Comparison of ENCODE assay signal across 8 cellular contexts in genomic region chr7:66921918-66922486, GRCh38. TPM values are rescaled to one million over a fixed set of nuclear protein-coding genes. Genes with fewer than 3 reads are reported as not detected.
DNase-seq lines count a peak whose midpoint lies in the region; ATAC-seq and TF ChIP-seq lines count a peak whose summit lies in the region.

No MANE protein-coding gene starts in this region.

- H3K4me2 ChIP-seq in OCI-LY1 (ENCODE audit: low read length): peak overlapping the region; percentile 86

- H3K36me3 ChIP-seq in H7 (replicated peaks; ENCODE audit: control insufficient read depth, insufficient read depth, low read length) (peaks cover 2% of the 10 kb centered on the region), OCI-LY1 (ENCODE audit: insufficient read depth, low read length) (peaks cover 25% of the 10 kb centered on the region), adipocyte (ENCODE audit: control insufficient read depth, insufficient read depth, low read length, severe bottlenecking) (no peaks in the 10 kb centered on the region)

- H3F3A ChIP-seq in OCI-LY1 (ENCODE audit: insufficient read depth, low read length): no peaks in the 10 kb centered on the region

- H3K9ac ChIP-seq in OCI-LY1 (ENCODE audit: low read length) (peak overlapping the region; percentile 96), adipocyte (ENCODE audit: low read length) (peak overlapping the region; percentile 97)

- no peak for ATAC-seq in stimulated activated naive CD8-positive, alpha-beta T cell treated with anti-CD3 and anti-CD28 coated beads, Interleukin-15, Interleukin-2, amounts not matched to agents 100 U/mL and 50 U/mL, for 24 hours
- ATAC-seq in sciatic nerve: no peak

- no peaks in the 10 kb centered on the region for H3K27me3 ChIP-seq in H7 (ENCODE audit: control insufficient read depth, insufficient read depth, low read length)
- H3K27me3 ChIP-seq in OCI-LY1 (ENCODE audit: insufficient read depth, low read length): no peaks in the 10 kb centered on the region
- no peaks in the 10 kb centered on the region for H3K27me3 ChIP-seq in adipocyte (replicated peaks; ENCODE audit: control insufficient read depth, insufficient read depth, low read length)

- no peak overlapping the region for H2AFZ ChIP-seq in OCI-LY1 (ENCODE audit: low read length)

- intact Hi-C loops in sciatic nerve (cut with DNase I): no loop called here

- peak overlapping the region; percentile 84 for H3K27ac ChIP-seq in OCI-LY1 (ENCODE audit: low read depth, low read length, poor library complexity, severe bottlenecking)

- H3K79me2 ChIP-seq in OCI-LY1 (ENCODE audit: insufficient read depth, low read length): peaks cover 55% of the 10 kb centered on the region

- TF ChIP-seq CTCF in OCI-LY1 (IDR thresholded peaks at IDR 0.05; ENCODE audit: low read length): no peak

- H3K9me3 ChIP-seq in OCI-LY1 (ENCODE audit: low read length): no peaks in the 10 kb centered on the region
- no peaks in the 10 kb centered on the region for H3K9me3 ChIP-seq in adipocyte (ENCODE audit: control insufficient read depth, low read length)

- no peaks in the 10 kb centered on the region for H4K20me1 ChIP-seq in OCI-LY1 (ENCODE audit: insufficient read depth, low read length)

- no peaks in the 10 kb centered on the region for H3K9me2 ChIP-seq in OCI-LY1 (ENCODE audit: low read depth, low read length)

- peak overlapping the region; percentile 94 for H3K4me3 ChIP-seq in H7 (ENCODE audit: insufficient read depth, low read depth, low read length)
- peak overlapping the region; percentile 97 for H3K4me3 ChIP-seq in OCI-LY1 (ENCODE audit: low read depth, low read length, poor library complexity, severe bottlenecking)
- H3K4me3 ChIP-seq in adipocyte (ENCODE audit: low read length): peak overlapping the region; percentile 85

- DNase-seq in ELR (ENCODE audit: low read depth) (peak; percentile 24), H7 (peak; percentile 44), adipocyte (ENCODE audit: low read depth) (no peak), kidney tubule cell (ENCODE audit: low spot score) (peak; percentile 39), HCEC 1CT (no peak), sciatic nerve (ENCODE audit: low spot score) (no peak)
- DNase-seq in stimulated activated naive CD8-positive, alpha-beta T cell treated with anti-CD3 and anti-CD28 coated beads, Interleukin-15, Interleukin-2, amounts not matched to agents 100 U/mL and 50 U/mL, for 24 hours: peak; percentile 20

- H3K4me1 ChIP-seq in OCI-LY1 (ENCODE audit: insufficient read depth, low read length, severe bottlenecking) (peaks cover 23% of the 10 kb centered on the region), adipocyte (ENCODE audit: control insufficient read depth, insufficient read depth, low read length) (peaks cover 15% of the 10 kb centered on the region)

RNA-seq across cellular contexts. Expression of gene TMEM248, which starts 1.0 kb away (rescaled TPM):
- 68.9 and 71.4 TPM in 2 replicates for total RNA-seq in H7 (2014; rRNA removed; shearing (Covaris generic))
- 87.4 TPM for total RNA-seq in sciatic nerve

Comparison
In these comparisons a context has a peak if more than half of its experiments do, and no peak if none do; other contexts are left out.
1. DNase-seq: peak in ELR (single experiment), H7 (single experiment), kidney tubule cell (single experiment) and stimulated activated naive CD8-positive, alpha-beta T cell treated with anti-CD3 and anti-CD28 coated beads, Interleukin-15, Interleukin-2, amounts not matched to agents 100 U/mL and 50 U/mL, for 24 hours (single experiment); none in adipocyte (single experiment), HCEC 1CT (single experiment) and sciatic nerve (single experiment).
2. Peak in every context shown above with its lines, with median percentiles within 50 percentile points of each other: H3K4me3 ChIP-seq.